In genomic region chr6:20632696-20633095, GRCh38 we compare ENCODE assay signal across 17 cellular contexts.
DNase-seq lines count a peak whose midpoint lies in the region; ATAC-seq lines count a peak whose summit lies in the region.
"Had no signal": no experiment of that assay in that cellular context is flagged by ENCODE, and none has a peak within 500 bp of the region (broad histone marks: within the 10 kb centered on the region; RNA-seq: fewer than 3 reads in every experiment).

No MANE protein-coding gene starts in this region.

- POLR2A ChIA-PET in activated CD8-positive, alpha-beta T cell treated with anti-CD3 and anti-CD28 coated beads, Interleukin-2, amount 10 ng/mL, durations not matched to agents 7 days and 5 days (lab: Charles Lee) = no interaction called here

- intact Hi-C loops in cardiac septum (cut with DNase I) = no loop called here

- no peak overlapping the region for H3K4me3 Mint-ChIP-seq in activated CD8-positive, alpha-beta T cell treated with anti-CD3 and anti-CD28 coated beads, Interleukin-2, amount 10 ng/mL, durations not matched to agents 7 days and 5 days

- no peak overlapping the region for H3K27ac Mint-ChIP-seq in activated CD8-positive, alpha-beta T cell treated with anti-CD3 and anti-CD28 coated beads, Interleukin-2, amount 10 ng/mL, durations not matched to agents 7 days and 5 days

- peaks cover 17% of the 10 kb centered on the region for H3K36me3 Mint-ChIP-seq in activated CD8-positive, alpha-beta T cell treated with anti-CD3 and anti-CD28 coated beads, Interleukin-2, amount 10 ng/mL, durations not matched to agents 7 days and 5 days (ENCODE audit: low read depth)

- H3K27me3 Mint-ChIP-seq in activated CD8-positive, alpha-beta T cell treated with anti-CD3 and anti-CD28 coated beads, Interleukin-2, amount 10 ng/mL, durations not matched to agents 7 days and 5 days (ENCODE audit: low read depth) = no peaks in the 10 kb centered on the region

- CTCF ChIA-PET in activated CD8-positive, alpha-beta T cell treated with anti-CD3 and anti-CD28 coated beads, Interleukin-2, amount 10 ng/mL, durations not matched to agents 7 days and 5 days (lab: Charles Lee) = interaction anchor here (0.6 kb wide), 1 partner anchor 203 kb away, joined by 3 read pairs; no protein-coding TSS in a partner anchor

- no peaks in the 10 kb centered on the region for H3K9me3 Mint-ChIP-seq in activated CD8-positive, alpha-beta T cell treated with anti-CD3 and anti-CD28 coated beads, Interleukin-2, amount 10 ng/mL, durations not matched to agents 7 days and 5 days (ENCODE audit: insufficient read depth)

- H3K4me1 Mint-ChIP-seq in activated CD8-positive, alpha-beta T cell treated with anti-CD3 and anti-CD28 coated beads, Interleukin-2, amount 10 ng/mL, durations not matched to agents 7 days and 5 days (ENCODE audit: low read depth) = peaks cover 16% of the 10 kb centered on the region

- ATAC-seq in activated CD8-positive, alpha-beta T cell treated with anti-CD3 and anti-CD28 coated beads, Interleukin-2, amount 10 ng/mL, durations not matched to agents 7 days and 5 days = peak; percentile 55

- DNase-seq in DMS153 (lab: John Stamatoyannopoulos, UW) (peak; percentile 28), DMS153 treated with DMSO at 0.1 percent for 48 hours (lab: John Stamatoyannopoulos, UW; ENCODE audit: unreplicated experiment) (no peak), DMS53 treated with DMSO at 0.1 percent for 48 hours (lab: John Stamatoyannopoulos, UW; ENCODE audit: unreplicated experiment) (peak; percentile 12), NCI-H2029 (lab: John Stamatoyannopoulos, UW) (peak; percentile 59), cardiac septum (ENCODE audit: low spot score) (no peak), AG08395 (ENCODE audit: low spot score) (no peak), AG08396 (ENCODE audit: low spot score) (no peak)
- peak; percentile 24 for DNase-seq in activated CD8-positive, alpha-beta T cell treated with anti-CD3 and anti-CD28 coated beads, Interleukin-2, amount 10 ng/mL, durations not matched to agents 7 days and 5 days
- DNase-seq: COR-L47, GF-D8, GM23248, KBM-7, NCI-H1092 treated with DMSO at 0.1 percent for 48 hours, NCI-H1930, NCI-H2227 treated with DMSO at 0.1 percent for 48 hours, NCI-H82, SIG-M5 had no signal

Comparison
In these comparisons a context has a peak if more than half of its experiments do, and no peak if none do; other contexts are left out.
1. DNase-seq: peak in DMS153 (single experiment), DMS53 treated with DMSO at 0.1 percent for 48 hours (single experiment), NCI-H2029 (single experiment) and activated CD8-positive, alpha-beta T cell treated with anti-CD3 and anti-CD28 coated beads, Interleukin-2, amount 10 ng/mL, durations not matched to agents 7 days and 5 days (single experiment); none in DMS153 treated with DMSO at 0.1 percent for 48 hours (single experiment), cardiac septum (single experiment), AG08395 (single experiment) and AG08396 (single experiment).